Comparison of ENCODE assay signal across 1 cellular context in the genomic region with DNA sequence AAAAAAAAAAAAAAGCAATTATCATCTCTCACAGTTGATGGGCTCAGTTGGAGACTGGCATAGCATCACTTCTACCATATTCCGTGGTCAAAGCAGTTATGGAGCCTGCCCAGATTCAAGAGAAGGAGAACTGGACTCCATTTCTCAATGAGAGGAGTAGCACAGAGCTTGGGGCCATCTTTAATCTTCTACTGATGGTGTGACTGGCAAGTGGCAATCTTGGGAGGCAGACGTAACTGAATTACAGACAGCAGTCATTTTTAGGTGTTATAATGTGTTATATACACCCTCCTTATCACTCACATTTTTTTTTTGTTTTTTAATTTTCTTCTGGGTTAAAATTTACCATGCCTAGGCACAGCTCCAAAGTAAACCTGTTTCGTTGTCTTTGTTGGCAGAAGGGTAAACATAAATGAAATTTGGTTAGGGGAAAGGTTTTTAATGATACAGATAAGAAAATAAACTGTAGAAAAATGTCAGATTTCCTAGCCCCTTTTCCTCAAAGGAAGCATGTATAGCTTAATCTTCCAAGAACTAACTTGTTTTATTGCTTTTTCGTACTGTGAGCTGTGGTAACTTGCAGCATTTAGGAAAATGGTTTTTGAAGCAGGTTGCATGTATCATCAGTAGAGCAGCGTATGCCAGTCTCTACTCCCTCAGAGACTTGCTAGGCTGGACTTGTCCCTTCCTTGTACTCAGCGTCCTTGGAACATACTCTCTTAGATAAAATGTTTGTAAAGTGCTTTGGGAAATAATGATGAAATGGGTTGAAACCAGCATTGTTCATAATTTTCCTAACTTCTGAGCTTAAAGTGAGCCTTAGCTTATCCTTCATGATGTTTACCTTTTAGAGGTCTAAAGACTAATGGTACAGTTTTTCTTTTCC.
TF ChIP-seq lines count a peak whose summit lies in the region.

No MANE protein-coding gene starts in this region.

TF ChIP-seq in SK-N-SH, 30 proteins besides CTCF, POLR2A, EP300 and RAD21:
- no peak for TF ChIP-seq PBX3 (IDR thresholded peaks at IDR 0.05)
- TF ChIP-seq YY1 (IDR thresholded peaks at IDR 0.05; ENCODE audit: low read depth): no peak
- no peak for TF ChIP-seq GABPA (IDR thresholded peaks at IDR 0.05; ENCODE audit: low read depth)
- no peak for TF ChIP-seq MXI1 (IDR thresholded peaks at IDR 0.05; ENCODE audit: low read depth, low read length)
- TF ChIP-seq SIN3A (IDR thresholded peaks at IDR 0.05; ENCODE audit: borderline replicate concordance, low read depth, low read length): no peak
- no peak for TF ChIP-seq GATA2 (CRISPR knock-in tag; IDR thresholded peaks at IDR 0.05)
- no peak for TF ChIP-seq RCOR1 (IDR thresholded peaks at IDR 0.05; ENCODE audit: low read length)
- no peak for TF ChIP-seq NRF1 (IDR thresholded peaks at IDR 0.05; ENCODE audit: low read depth, low read length)
- TF ChIP-seq, protein P1, sequence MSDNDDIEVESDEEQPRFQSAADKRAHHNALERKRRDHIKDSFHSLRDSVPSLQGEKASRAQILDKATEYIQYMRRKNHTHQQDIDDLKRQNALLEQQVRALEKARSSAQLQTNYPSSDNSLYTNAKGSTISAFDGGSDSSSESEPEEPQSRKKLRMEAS (IDR thresholded peaks at IDR 0.05; ENCODE audit: low read depth): no peak
- TF ChIP-seq RXRA (IDR thresholded peaks at IDR 0.05; ENCODE audit: borderline replicate concordance, low read depth): no peak
- TF ChIP-seq NFIC (IDR thresholded peaks at IDR 0.05; ENCODE audit: borderline replicate concordance): no peak
- TF ChIP-seq TAF1 (IDR thresholded peaks at IDR 0.05; ENCODE audit: borderline replicate concordance, low read depth, low read length): no peak
- TF ChIP-seq IRF3 (IDR thresholded peaks at IDR 0.05; ENCODE audit: low read depth, low read length): no peak
